In the genomic region with DNA sequence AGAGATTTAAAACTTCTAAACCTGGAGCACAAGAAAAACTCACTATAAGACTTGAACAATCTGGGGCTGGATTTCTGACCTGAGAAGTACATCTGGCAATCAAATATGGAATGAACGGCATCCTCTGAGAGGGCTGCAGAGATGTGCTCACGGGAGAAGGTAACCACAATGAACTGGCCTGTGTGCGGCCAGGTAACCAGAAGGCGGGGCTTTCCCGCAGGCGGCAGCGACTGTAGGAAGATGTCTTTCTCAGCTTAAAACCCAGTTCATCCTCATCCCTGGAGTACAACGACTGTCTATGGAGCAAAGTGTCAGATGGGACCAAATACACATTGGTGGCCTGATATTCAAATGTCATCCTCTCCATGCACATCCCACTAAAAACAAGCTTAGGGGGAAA, we compare ENCODE assay signal across 1 cellular context.
TF ChIP-seq lines count a peak whose summit lies in the region.

No MANE protein-coding gene starts in this region.

TF ChIP-seq in IMR-90, 13 proteins besides CTCF, POLR2A, EP300 and RAD21 (continued from another document):
- TF ChIP-seq CHD1 (IDR thresholded peaks at IDR 0.05; ENCODE audit: low read depth, low read length) = no peak
